ENCODE assay signal across 20 cellular contexts in the genomic region with DNA sequence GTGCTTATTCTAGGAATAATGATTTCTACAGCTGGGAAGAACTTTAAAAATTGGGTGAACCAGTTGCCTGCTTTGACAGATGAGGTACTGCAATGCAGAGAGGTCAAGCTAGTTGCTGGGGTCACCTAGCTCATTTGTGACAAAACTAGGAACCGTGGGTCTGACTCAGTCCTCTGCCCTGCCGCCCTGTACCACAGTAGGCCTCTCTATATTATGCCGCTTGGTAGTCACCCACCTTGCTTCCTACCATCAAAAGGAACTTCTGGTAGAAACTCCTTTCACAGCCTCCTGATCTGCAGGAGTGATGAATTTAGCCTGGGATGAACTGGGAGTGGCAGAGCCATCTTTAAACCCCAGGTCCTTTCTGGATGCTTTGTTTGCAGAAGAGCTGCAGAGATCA.
DNase-seq lines count a peak whose midpoint lies in the region; ATAC-seq and TF ChIP-seq lines count a peak whose summit lies in the region.
"Had no signal": no experiment of that assay in that cellular context is flagged by ENCODE, and none has a peak within 500 bp of the region (broad histone marks: within the 10 kb centered on the region; RNA-seq: fewer than 3 reads in every experiment).

No MANE protein-coding gene starts in this region.

- no peaks in the 10 kb centered on the region for H3K36me3 ChIP-seq in BE2C
- H3K36me3 ChIP-seq: heart right ventricle had no signal

- DNase-seq in activated T-cell treated with anti-CD3 and anti-CD28 coated beads, Interleukin-2, amount 50 U/mL, for 72 hours = peak in 1 of 2 donors; percentile 21
- DNase-seq in activated T-cell treated with anti-CD3 and anti-CD28 coated beads for 4 hours (no peak), HL-60 (ENCODE audit: low read depth in 1 of 2, low spot score in 1 of 2) (no peak), NCI-H524 (lab: John Stamatoyannopoulos, UW) (no peak), BE2C (no peak)
- no peak for DNase-seq in stimulated activated effector memory CD8-positive, alpha-beta T cell treated with anti-CD3 and anti-CD28 coated beads, Interleukin-12 subunit alpha, Interleukin-12 subunit beta, amount 100 ng/mL, for 72 hours (ENCODE audit: low spot score in 2 of 2)
- DNase-seq in stimulated activated CD4-positive, alpha-beta T cell treated with anti-CD3 and anti-CD28 coated beads, Interleukin-1b, Interleukin-23, amount 100 ng/mL, for 48 hours = no peak
- DNase-seq: body of pancreas; effector memory CD4-positive, alpha-beta T cell; foreskin keratinocyte; heart right ventricle; left cardiac atrium; NCI-H2029 treated with DMSO at 0.1 percent for 48 hours; NCI-H345; T-helper 9 cell had no signal

- H3K27me3 Mint-ChIP-seq in activated T-cell treated with anti-CD3 and anti-CD28 coated beads, Interleukin-2, amount 50 U/mL, for 72 hours (ENCODE audit: low read depth) = no peaks in the 10 kb centered on the region

- H3K9me3 Mint-ChIP-seq in activated T-cell treated with anti-CD3 and anti-CD28 coated beads, Interleukin-2, amount 50 U/mL, for 72 hours = no peaks in the 10 kb centered on the region
- H3K9me3 Mint-ChIP-seq in stimulated activated effector memory CD8-positive, alpha-beta T cell treated with anti-CD3 and anti-CD28 coated beads, Interleukin-12 subunit alpha, Interleukin-12 subunit beta, amount 100 ng/mL, for 72 hours = no peaks in the 10 kb centered on the region
- H3K9me3 Mint-ChIP-seq: WTC11 had no signal

- peak overlapping the region; percentile 55 to 83 for H3K4me3 Mint-ChIP-seq in activated T-cell treated with anti-CD3 and anti-CD28 coated beads, Interleukin-2, amount 50 U/mL, for 72 hours
- H3K4me3 Mint-ChIP-seq in stimulated activated effector memory CD8-positive, alpha-beta T cell treated with anti-CD3 and anti-CD28 coated beads, Interleukin-12 subunit alpha, Interleukin-12 subunit beta, amount 100 ng/mL, for 72 hours = peak overlapping the region; percentile 21
- H3K4me3 Mint-ChIP-seq: WTC11 had no signal

- H3K4me3 ChIP-seq in HL-60 (replicated peaks; ENCODE audit: insufficient read depth, low read length) (no peak overlapping the region), BE2C (ENCODE audit: low read depth, low read length) (no peak overlapping the region)
- H3K4me3 ChIP-seq: body of pancreas, heart right ventricle had no signal

- no peaks in the 10 kb centered on the region for H3K36me3 Mint-ChIP-seq in activated T-cell treated with anti-CD3 and anti-CD28 coated beads, Interleukin-2, amount 50 U/mL, for 72 hours (ENCODE audit: insufficient read depth in 2 of 2)
- peaks cover 2% of the 10 kb centered on the region for H3K36me3 Mint-ChIP-seq in stimulated activated effector memory CD8-positive, alpha-beta T cell treated with anti-CD3 and anti-CD28 coated beads, Interleukin-12 subunit alpha, Interleukin-12 subunit beta, amount 100 ng/mL, for 72 hours
- H3K36me3 Mint-ChIP-seq: WTC11 had no signal

- peaks cover 91% of the 10 kb centered on the region for H3K4me1 Mint-ChIP-seq in activated T-cell treated with anti-CD3 and anti-CD28 coated beads, Interleukin-2, amount 50 U/mL, for 72 hours (ENCODE audit: low read depth)
- peaks cover 76% of the 10 kb centered on the region for H3K4me1 Mint-ChIP-seq in stimulated activated effector memory CD8-positive, alpha-beta T cell treated with anti-CD3 and anti-CD28 coated beads, Interleukin-12 subunit alpha, Interleukin-12 subunit beta, amount 100 ng/mL, for 72 hours

- H3K27ac ChIP-seq in HL-60 (replicated peaks) (peak overlapping the region; percentile 77), cingulate gyrus (ENCODE audit: low read depth, low read length) (peak overlapping the region; percentile 12)
- H3K27ac ChIP-seq: C4-2B, foreskin keratinocyte had no signal

- H3K27ac Mint-ChIP-seq in activated T-cell treated with anti-CD3 and anti-CD28 coated beads, Interleukin-2, amount 50 U/mL, for 72 hours = peak overlapping the region; percentile 98
- H3K27ac Mint-ChIP-seq in stimulated activated effector memory CD8-positive, alpha-beta T cell treated with anti-CD3 and anti-CD28 coated beads, Interleukin-12 subunit alpha, Interleukin-12 subunit beta, amount 100 ng/mL, for 72 hours = peak overlapping the region; percentile 90
- H3K27ac Mint-ChIP-seq: WTC11 had no signal

- peaks cover 2% of the 10 kb centered on the region for H3K4me1 ChIP-seq in BE2C

- peak; percentile 47 to 52 for ATAC-seq in activated T-cell treated with anti-CD3 and anti-CD28 coated beads, Interleukin-2, amount 50 U/mL, for 72 hours (replicated peaks in 1 of 2)
- ATAC-seq in stimulated activated effector memory CD8-positive, alpha-beta T cell treated with anti-CD3 and anti-CD28 coated beads, Interleukin-12 subunit alpha, Interleukin-12 subunit beta, amount 100 ng/mL, for 72 hours = peak; percentile 55
- ATAC-seq: body of pancreas, esophagus mucosa, foreskin keratinocyte, heart right ventricle, left cardiac atrium, Right ventricle myocardium inferior, WTC11 had no signal

- no peak for TF ChIP-seq CTCF in HL-60 (IDR thresholded peaks at IDR 0.05; ENCODE audit: insufficient read depth, low read length)
- TF ChIP-seq CTCF in BE2C (IDR thresholded peaks at IDR 0.05; ENCODE audit: low read depth, low read length) = no peak

- no peaks in the 10 kb centered on the region for H3K27me3 ChIP-seq in HL-60 (ENCODE audit: insufficient read depth, poor library complexity, severe bottlenecking)
- no peaks in the 10 kb centered on the region for H3K27me3 ChIP-seq in BE2C
- H3K27me3 ChIP-seq: body of pancreas, foreskin keratinocyte, heart right ventricle had no signal

- H3K9me3 ChIP-seq in BE2C = no peaks in the 10 kb centered on the region
- H3K9me3 ChIP-seq: body of pancreas, heart right ventricle had no signal
